In the genomic region with DNA sequence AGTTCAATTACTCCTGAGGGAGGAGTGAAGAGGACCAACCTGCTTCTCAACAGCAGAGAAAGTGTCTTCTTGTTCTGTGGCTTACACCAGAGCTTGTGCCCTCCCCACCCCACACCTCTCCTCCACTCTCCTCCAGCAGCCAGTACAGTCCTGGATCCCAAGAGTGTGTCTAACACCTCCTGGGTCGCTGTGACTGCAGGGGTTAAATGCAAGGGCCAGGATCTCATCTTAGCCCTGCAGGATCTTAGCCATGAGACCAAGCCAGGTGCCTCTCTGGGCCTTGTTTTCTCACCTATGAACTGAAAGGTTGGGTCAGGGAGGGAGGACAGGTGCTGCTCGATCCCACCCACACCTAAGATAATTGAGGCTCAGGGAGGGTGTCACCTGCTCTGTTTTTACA, we compare ENCODE assay signal across 23 cellular contexts.
"Had no signal": no experiment of that assay in that cellular context is flagged by ENCODE, and none has a peak within 500 bp of the region (broad histone marks: within the 10 kb centered on the region; RNA-seq: fewer than 3 reads in every experiment).

No MANE protein-coding gene starts in this region.

- H3K9me3 Mint-ChIP-seq: dendritic cell treated with granulocyte-macrophage colony-stimulating factor and Interleukin-4, amounts not matched to agents 40 ng/mL and 50 ng/mL, for 4 days; natural killer cell treated with Interleukin-12 subunit alpha and Interleukin-12 subunit beta and Interleukin-15 and Interleukin-18, amount 100 ng/mL, for 72 hours had no signal

- H2AFZ ChIP-seq: hepatocyte had no signal

- H3K27me3 ChIP-seq: foreskin keratinocyte, hepatocyte, right lobe of liver, tibial artery, upper lobe of right lung, vagina had no signal

- H3K27ac ChIP-seq: foreskin keratinocyte, hepatocyte, left ventricle myocardium inferior, lower lobe of right lung, psoas muscle, right lobe of liver, spleen, tibial artery, upper lobe of right lung, vagina had no signal

- H3K4me1 ChIP-seq: foreskin keratinocyte, spleen, upper lobe of right lung had no signal

- H3K79me2 ChIP-seq: hepatocyte had no signal

- H3K36me3 Mint-ChIP-seq: natural killer cell treated with Interleukin-12 subunit alpha and Interleukin-12 subunit beta and Interleukin-15 and Interleukin-18, amount 100 ng/mL, for 72 hours; stimulated activated memory B cell treated with anti-CD40 and anti-IgM and Interleukin-4, amounts not matched to agents 10 μg/mL and 1 μg/mL and 100 μg/mL, for 72 hours had no signal

- DNase-seq: effector memory CD8-positive, alpha-beta T cell; foreskin keratinocyte; kidney; left cardiac atrium; left ventricle myocardium inferior; lower lobe of right lung; midbrain; psoas muscle; retina; right lobe of liver; spleen; stimulated activated CD4-positive, alpha-beta T cell treated with anti-CD3 and anti-CD28 coated beads, Interleukin-15, amount 100 ng/mL, for 24 hours; stimulated activated CD4-positive, alpha-beta T cell treated with anti-CD3 and anti-CD28 coated beads, Interleukin-1b, Interleukin-23, amount 100 ng/mL, for 48 hours; stimulated activated CD4-positive, alpha-beta T cell treated with anti-CD3 and anti-CD28 coated beads, Interleukin-4, amount 100 ng/mL, for 24 hours; tibial artery; upper lobe of right lung had no signal

- ATAC-seq: effector memory CD8-positive, alpha-beta T cell; foreskin keratinocyte; left cardiac atrium; lower lobe of right lung; psoas muscle; right lobe of liver; stimulated activated memory B cell treated with anti-CD40 and anti-IgM and Interleukin-4, amounts not matched to agents 10 μg/mL and 1 μg/mL and 100 μg/mL, for 72 hours; upper lobe of right lung had no signal

- H3K27ac Mint-ChIP-seq: dendritic cell treated with granulocyte-macrophage colony-stimulating factor and Interleukin-4, amounts not matched to agents 40 ng/mL and 50 ng/mL, for 4 days; effector memory CD8-positive, alpha-beta T cell; memory B cell; natural killer cell treated with Interleukin-12 subunit alpha and Interleukin-12 subunit beta and Interleukin-15 and Interleukin-18, amount 100 ng/mL, for 72 hours; stimulated activated memory B cell treated with anti-CD40 and anti-IgM and Interleukin-4, amounts not matched to agents 10 μg/mL and 1 μg/mL and 100 μg/mL, for 72 hours; stimulated activated naive CD8-positive, alpha-beta T cell treated with anti-CD3 and anti-CD28 coated beads, Interleukin-15, Interleukin-2, amounts not matched to agents 100 ng/mL and 50 ng/mL, for 24 hours had no signal

- H3K4me2 ChIP-seq: hepatocyte had no signal

- H3K4me1 Mint-ChIP-seq: memory B cell; stimulated activated memory B cell treated with anti-CD40 and anti-IgM and Interleukin-4, amounts not matched to agents 10 μg/mL and 1 μg/mL and 100 μg/mL, for 72 hours had no signal

- H3K9me3 ChIP-seq: lower lobe of right lung, right lobe of liver, tibial artery, upper lobe of right lung, vagina had no signal

- H3K4me3 Mint-ChIP-seq: dendritic cell treated with granulocyte-macrophage colony-stimulating factor and Interleukin-4, amounts not matched to agents 40 ng/mL and 50 ng/mL, for 4 days; effector memory CD8-positive, alpha-beta T cell; memory B cell; natural killer cell treated with Interleukin-12 subunit alpha and Interleukin-12 subunit beta and Interleukin-15 and Interleukin-18, amount 100 ng/mL, for 72 hours; stimulated activated memory B cell treated with anti-CD40 and anti-IgM and Interleukin-4, amounts not matched to agents 10 μg/mL and 1 μg/mL and 100 μg/mL, for 72 hours; stimulated activated naive CD8-positive, alpha-beta T cell treated with anti-CD3 and anti-CD28 coated beads, Interleukin-15, Interleukin-2, amounts not matched to agents 100 ng/mL and 50 ng/mL, for 24 hours had no signal
